11 cellular contexts compared by ENCODE assay signal in genomic region chr5:73654171-73654811, GRCh38. TPM values are rescaled to one million over a fixed set of nuclear protein-coding genes. Genes with fewer than 3 reads are reported as not detected.
A peak's percentile ranks its signal among the peaks of the same experiment; 100 is the strongest.
DNase-seq lines count a peak whose midpoint lies in the region; ATAC-seq and TF ChIP-seq lines count a peak whose summit lies in the region.
"Had no signal": no experiment of that assay in that cellular context is flagged by ENCODE, and none has a peak within 500 bp of the region (broad histone marks: within the 10 kb centered on the region; RNA-seq: fewer than 3 reads in every experiment).

No MANE protein-coding gene starts in this region.

- H3K27me3 ChIP-seq in tibial nerve, result no peaks in the 10 kb centered on the region
- H3K27me3 ChIP-seq: upper lobe of right lung had no signal

- no peaks in the 10 kb centered on the region for H3K9me3 ChIP-seq in tibial nerve
- H3K9me3 ChIP-seq: upper lobe of right lung had no signal

- peaks cover 0 to 94% (median 44%) of the 10 kb centered on the region in 4 donors for H3K4me1 ChIP-seq in tibial nerve
- H3K4me1 ChIP-seq: upper lobe of right lung had no signal

- no peak overlapping the region for H3K4me3 ChIP-seq in tibial nerve
- H3K4me3 ChIP-seq: upper lobe of right lung had no signal

- H3K27ac ChIP-seq in tibial nerve, result peak overlapping the region; percentile 67 to 95 (median 83)
- H3K27ac ChIP-seq: upper lobe of right lung had no signal

- DNase-seq in NCI-H82 (lab: John Stamatoyannopoulos, UW) (peak; percentile 63), NCI-H82 treated with DMSO at 0.1 percent for 48 hours (lab: John Stamatoyannopoulos, UW; ENCODE audit: unreplicated experiment) (no peak), M059J (ENCODE audit: low read depth) (peak; percentile 91), tibial nerve (ENCODE audit: low spot score in 2 of 2) (no peak), SHP77 (lab: John Stamatoyannopoulos, UW) (no peak)
- no peak for DNase-seq in stimulated activated CD8-positive, alpha-beta memory T cell treated with anti-CD3 and anti-CD28 coated beads, Interleukin-4, amount 100 ng/mL, for 48 hours
- DNase-seq: activated CD4-positive, alpha-beta T cell treated with anti-CD3 and anti-CD28 coated beads, Interleukin-2, amount 10 ng/mL, durations not matched to agents 24 days and 14 days; NCI-H345; upper lobe of right lung had no signal

- peak; percentile 92 for ATAC-seq in esophagus mucosa
- no peak for ATAC-seq in GM18909 (IDR thresholded peaks at IDR 0.05; ENCODE audit: poor library complexity, unreplicated experiment)
- ATAC-seq: upper lobe of right lung had no signal

- no peak for TF ChIP-seq POLR2A in tibial nerve (IDR thresholded peaks at IDR 0.05)

- TF ChIP-seq CTCF in tibial nerve (IDR thresholded peaks at IDR 0.05), result no peak

- no peaks in the 10 kb centered on the region for H3K36me3 ChIP-seq in tibial nerve
- H3K36me3 ChIP-seq: upper lobe of right lung had no signal

- WGBS in tibial nerve, 2 donors, result 53 to 55% methylated on average over 3 of the region's 3 CpGs

- no peak for TF ChIP-seq EP300 in tibial nerve (IDR thresholded peaks at IDR 0.05)

RNA-seq across cellular contexts. Expression of gene ARHGEF28, which starts 28.3 kb away (rescaled TPM):
- total RNA-seq in M059J (2014; rRNA removed; shearing (Covaris generic)), result 7.1 and 12.0 TPM in 2 replicates
- 7.8 TPM for total RNA-seq in esophagus mucosa
- 10 to 100 TPM; 66.0 to 83.9 (median 72.5) TPM for total RNA-seq in tibial nerve

Comparison
In these comparisons a context has a peak if more than half of its experiments do, and no peak if none do; other contexts are left out.
1. DNase-seq: peak in NCI-H82 (single experiment) and M059J (single experiment); none in NCI-H82 treated with DMSO at 0.1 percent for 48 hours (single experiment), tibial nerve (0 of 2), stimulated activated CD8-positive, alpha-beta memory T cell treated with anti-CD3 and anti-CD28 coated beads, Interleukin-4, amount 100 ng/mL, for 48 hours (single experiment) and SHP77 (0 of 2).